In the genomic region with DNA sequence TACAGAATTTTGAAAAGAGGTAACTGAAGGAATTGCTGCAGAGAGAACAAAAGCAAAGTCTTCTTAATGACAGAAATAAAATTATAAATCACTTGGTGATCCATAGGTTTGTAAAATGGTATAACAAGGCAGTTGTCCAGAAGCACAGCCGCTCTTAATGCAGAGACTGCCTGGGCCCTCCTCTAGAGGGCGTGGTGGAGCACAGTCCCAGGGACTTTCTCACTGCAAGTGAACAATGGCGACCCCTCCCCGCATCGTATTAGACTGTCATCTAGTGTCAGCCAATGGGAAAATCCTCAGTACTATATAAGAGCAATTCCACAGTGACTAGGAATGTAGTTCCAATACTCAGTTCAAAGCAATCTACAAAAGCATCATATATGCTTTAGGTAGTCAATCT, we compare ENCODE assay signal across 11 cellular contexts. TPM values are rescaled to one million over a fixed set of nuclear protein-coding genes. Genes with fewer than 3 reads are reported as not detected.
A peak's percentile ranks its signal among the peaks of the same experiment; 100 is the strongest.
DNase-seq lines count a peak whose midpoint lies in the region; ATAC-seq and TF ChIP-seq lines count a peak whose summit lies in the region.
"Had no signal": no experiment of that assay in that cellular context is flagged by ENCODE, and none has a peak within 500 bp of the region (broad histone marks: within the 10 kb centered on the region; RNA-seq: fewer than 3 reads in every experiment).

No MANE protein-coding gene starts in this region.

- peak; percentile 55 for DNase-seq in Daoy (ENCODE audit: low read depth)
- DNase-seq in HFFc6: no peak
- DNase-seq in activated CD4-positive, alpha-beta memory T cell treated with anti-CD3 and anti-CD28 coated beads for 36 hours: peak; percentile 70
- DNase-seq in left kidney (ENCODE audit: low read depth, low spot score): peak; percentile 38
- DNase-seq in GOT3 (lab: John Stamatoyannopoulos, UW): no peak
- no peak for DNase-seq in cerebellar nuclear complex (lab: John Stamatoyannopoulos, UW)
- no peak for DNase-seq in Ammon's horn (ENCODE audit: low spot score)
- DNase-seq: islet precursor cell had no signal

- no peak for ATAC-seq in GM19395 (IDR thresholded peaks at IDR 0.05; ENCODE audit: unreplicated experiment)

- H3K9me3 Mint-ChIP-seq in HFFc6: no peaks in the 10 kb centered on the region
- H3K9me3 Mint-ChIP-seq in activated CD4-positive, alpha-beta memory T cell treated with anti-CD3 and anti-CD28 coated beads for 36 hours: no peaks in the 10 kb centered on the region
- H3K9me3 Mint-ChIP-seq: activated naive CD4-positive, alpha-beta T cell treated with anti-CD3 and anti-CD28 coated beads, Interleukin-2, amount 50 U/mL, for 24 hours had no signal

- H3K27ac Mint-ChIP-seq in HFFc6: no peak overlapping the region
- H3K27ac Mint-ChIP-seq in activated CD4-positive, alpha-beta memory T cell treated with anti-CD3 and anti-CD28 coated beads for 36 hours: no peak overlapping the region

- H3K36me3 Mint-ChIP-seq in HFFc6 (ENCODE audit: low read depth): no peaks in the 10 kb centered on the region
- H3K36me3 Mint-ChIP-seq in activated CD4-positive, alpha-beta memory T cell treated with anti-CD3 and anti-CD28 coated beads for 36 hours: peaks cover 13% of the 10 kb centered on the region

- CTCF ChIA-PET in activated CD4-positive, alpha-beta memory T cell treated with anti-CD3 and anti-CD28 coated beads for 36 hours (lab: Charles Lee): interaction anchor here (1.8 kb wide), 1 partner anchor 43 kb away, joined by 6 read pairs; no protein-coding TSS in a partner anchor

- POLR2A ChIA-PET in activated CD4-positive, alpha-beta memory T cell treated with anti-CD3 and anti-CD28 coated beads for 36 hours (lab: Charles Lee): no interaction called here

- peak; percentile 66 for TF ChIP-seq CTCF in HFFc6 (IDR thresholded peaks at IDR 0.05)

- H3K4me3 Mint-ChIP-seq in HFFc6: no peak overlapping the region
- H3K4me3 Mint-ChIP-seq in activated CD4-positive, alpha-beta memory T cell treated with anti-CD3 and anti-CD28 coated beads for 36 hours: no peak overlapping the region
- H3K4me3 Mint-ChIP-seq: activated naive CD4-positive, alpha-beta T cell treated with anti-CD3 and anti-CD28 coated beads, Interleukin-2, amount 50 U/mL, for 24 hours had no signal

- H3K27me3 Mint-ChIP-seq in HFFc6 (ENCODE audit: insufficient read depth): no peaks in the 10 kb centered on the region; the same call in 1 of the 2 replicates
- H3K27me3 Mint-ChIP-seq in activated CD4-positive, alpha-beta memory T cell treated with anti-CD3 and anti-CD28 coated beads for 36 hours: no peaks in the 10 kb centered on the region
- H3K27me3 Mint-ChIP-seq: activated naive CD4-positive, alpha-beta T cell treated with anti-CD3 and anti-CD28 coated beads, Interleukin-2, amount 50 U/mL, for 24 hours had no signal

- H3K4me1 Mint-ChIP-seq in HFFc6 (ENCODE audit: low read depth): peaks cover 10% of the 10 kb centered on the region
- H3K4me1 Mint-ChIP-seq in activated CD4-positive, alpha-beta memory T cell treated with anti-CD3 and anti-CD28 coated beads for 36 hours (ENCODE audit: low read depth): peaks cover 27% of the 10 kb centered on the region

- intact Hi-C loops in activated CD4-positive, alpha-beta memory T cell treated with anti-CD3 and anti-CD28 coated beads for 36 hours (cut with micrococcal nuclease): no loop called here

RNA-seq across cellular contexts. Expression of gene ZBED2, which starts 26.4 kb away (rescaled TPM):
- 0.11 and 1.0 TPM in 2 replicates for total RNA-seq in Daoy (2014; rRNA removed; shearing (Covaris generic))
- total RNA-seq in HFFc6 (2021; fragmentation: NEBNext Ultra II Directional; extraction: Animal tissue kit (Norgen Biotek cat#: 25700)): under 1 TPM; 0.07 to 0.32 (median 0.20) TPM
- 100 to 1,000 TPM; 609 to 610 TPM for total RNA-seq in activated CD4-positive, alpha-beta memory T cell treated with anti-CD3 and anti-CD28 coated beads for 36 hours
- total RNA-seq: H4 had no signal

RNA-seq across cellular contexts. Expression of gene PLCXD2, which starts 52.9 kb away (rescaled TPM):
- total RNA-seq in Daoy (2014; rRNA removed; shearing (Covaris generic)): 2.4 and 4.2 TPM in 2 replicates
- 1 to 10 TPM; 1.4 to 3.9 (median 1.8) TPM for total RNA-seq in HFFc6 (2021; fragmentation: NEBNext Ultra II Directional; extraction: Animal tissue kit (Norgen Biotek cat#: 25700))
- total RNA-seq in activated CD4-positive, alpha-beta memory T cell treated with anti-CD3 and anti-CD28 coated beads for 36 hours: 1 to 10 TPM; 6.8 to 6.9 TPM

Comparison
In these comparisons a context has a peak if more than half of its experiments do, and no peak if none do; other contexts are left out.
1. DNase-seq: peak in Daoy (single experiment), activated CD4-positive, alpha-beta memory T cell treated with anti-CD3 and anti-CD28 coated beads for 36 hours (single experiment) and left kidney (single experiment); none in HFFc6 (single experiment), GOT3 (single experiment), cerebellar nuclear complex (0 of 2) and Ammon's horn (single experiment).
2. RNA of gene ZBED2, which starts 26.4 kb away (total RNA-seq): 609 to 610 TPM in activated CD4-positive, alpha-beta memory T cell treated with anti-CD3 and anti-CD28 coated beads for 36 hours; 0.07 to 0.32 TPM in HFFc6 and 0.11 to 1.0 TPM in Daoy; every median in the first group is over 100 times any median in the second.